Comparison of ENCODE assay signal across 13 cellular contexts in the genomic region with DNA sequence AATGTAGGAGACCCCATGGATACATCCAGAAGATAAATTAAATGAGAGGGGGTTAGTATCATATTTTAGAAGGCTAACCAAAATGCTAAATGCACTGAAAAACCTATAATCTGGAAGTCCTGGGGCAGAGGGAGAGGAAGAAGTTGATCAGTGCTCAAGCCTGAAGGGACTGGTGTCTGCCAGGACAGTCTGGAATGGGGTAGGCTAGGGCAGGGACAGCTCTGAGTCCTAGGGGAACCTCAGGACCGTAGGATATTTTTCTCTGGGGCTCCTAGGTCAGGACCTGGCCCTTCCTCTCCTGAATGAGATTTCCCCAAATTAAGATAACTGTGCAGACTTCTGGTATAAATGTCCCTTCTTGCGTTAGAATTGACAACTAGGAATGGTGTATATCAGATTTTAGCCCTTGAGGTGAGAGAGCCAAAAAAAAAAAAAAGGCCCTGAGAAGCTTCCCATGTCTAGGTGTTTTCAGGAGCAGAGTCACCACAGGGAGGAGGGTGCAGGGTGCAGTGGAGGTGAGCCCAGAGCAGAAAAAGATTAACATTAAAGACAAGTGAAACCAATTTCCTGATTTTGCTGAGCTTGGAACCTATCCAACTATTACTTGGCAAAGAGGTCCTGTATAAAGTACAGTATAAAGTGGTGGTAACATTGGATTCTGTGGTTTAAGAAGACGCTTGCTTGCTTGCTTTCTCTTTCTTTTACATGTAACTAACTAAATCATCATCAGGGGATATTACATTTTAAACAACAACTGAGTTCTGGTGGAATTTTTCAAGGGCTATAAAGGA.
DNase-seq lines count a peak whose midpoint lies in the region; ATAC-seq and TF ChIP-seq lines count a peak whose summit lies in the region.
"Had no signal": no experiment of that assay in that cellular context is flagged by ENCODE, and none has a peak within 500 bp of the region (broad histone marks: within the 10 kb centered on the region; RNA-seq: fewer than 3 reads in every experiment).

No MANE protein-coding gene starts in this region.

- TF ChIP-seq CTCF in CD4-positive, alpha-beta T cell (IDR thresholded peaks at IDR 0.05): no peak
- TF ChIP-seq CTCF in astrocyte of the cerebellum (IDR thresholded peaks at IDR 0.05; ENCODE audit: low read depth, low read length, missing control alignments): no peak

- H3K27ac Mint-ChIP-seq in CD4-positive, alpha-beta T cell: peak overlapping the region; percentile 60
- H3K27ac Mint-ChIP-seq: activated naive CD4-positive, alpha-beta T cell treated with anti-CD3 and anti-CD28 coated beads for 36 hours had no signal

- no peaks in the 10 kb centered on the region for H3K9me3 Mint-ChIP-seq in CD4-positive, alpha-beta T cell
- H3K9me3 Mint-ChIP-seq: activated naive CD4-positive, alpha-beta T cell treated with anti-CD3 and anti-CD28 coated beads for 36 hours had no signal

- intact Hi-C loops in CD4-positive, alpha-beta T cell (cut with DNase I, micrococcal nuclease): no loop called here

- no peak for DNase-seq in CD4-positive, alpha-beta T cell
- DNase-seq in HT1080 (ENCODE audit: low read depth) (peak; percentile 9), astrocyte of the cerebellum (ENCODE audit: low read depth) (peak; percentile 63), kidney tubule cell (ENCODE audit: low spot score) (peak; percentile 33), NCI-H524 (lab: John Stamatoyannopoulos, UW) (no peak)
- DNase-seq in effector CD8-positive, alpha-beta T cell (lab: John Stamatoyannopoulos, UW): no peak
- DNase-seq: activated naive CD4-positive, alpha-beta T cell treated with anti-CD3 and anti-CD28 coated beads for 36 hours; Karpas-422; NCI-H526 treated with DMSO at 0.1 percent for 48 hours; stimulated activated CD4-positive, alpha-beta T cell treated with anti-CD3 and anti-CD28 coated beads, Interleukin-12 subunit alpha, Interleukin-12 subunit beta, amount 100 ng/mL, for 4 hours had no signal

- H3K9me3 ChIP-seq in CD4-positive, alpha-beta T cell (ENCODE audit: control insufficient read depth, low read length): no peaks in the 10 kb centered on the region
- H3K9me3 ChIP-seq: SJSA1 had no signal

- no peak overlapping the region for H3K4me3 Mint-ChIP-seq in CD4-positive, alpha-beta T cell
- H3K4me3 Mint-ChIP-seq: activated naive CD4-positive, alpha-beta T cell treated with anti-CD3 and anti-CD28 coated beads for 36 hours had no signal

- CTCF ChIA-PET in CD4-positive, alpha-beta T cell (lab: Charles Lee): interaction anchor here (1.3 kb wide), 1 partner anchor 8 kb away, joined by 3 read pairs; no protein-coding TSS in a partner anchor

- no peak overlapping the region for H3K4me3 ChIP-seq in astrocyte of the cerebellum (ENCODE audit: low read depth, low read length)
- H3K4me3 ChIP-seq: SJSA1 had no signal

- H3K27ac ChIP-seq in CD4-positive, alpha-beta T cell (ENCODE audit: low read depth, low read length): no peak overlapping the region
- H3K27ac ChIP-seq: SJSA1 had no signal

- H3K4me1 Mint-ChIP-seq in CD4-positive, alpha-beta T cell (ENCODE audit: low read depth): peaks cover 54% of the 10 kb centered on the region

- ATAC-seq in CD4-positive, alpha-beta T cell (ENCODE audit: poor library complexity): peak; percentile 34
- ATAC-seq in HG03571 (IDR thresholded peaks at IDR 0.05; ENCODE audit: unreplicated experiment) (no peak), GM18861 (IDR thresholded peaks at IDR 0.05; ENCODE audit: unreplicated experiment) (no peak)

- H3K27me3 Mint-ChIP-seq in CD4-positive, alpha-beta T cell: no peaks in the 10 kb centered on the region

- H3K36me3 Mint-ChIP-seq in CD4-positive, alpha-beta T cell (ENCODE audit: low read depth): peaks cover 17% of the 10 kb centered on the region

- in situ Hi-C loops in astrocyte of the cerebellum (cut with HindIII; ENCODE audit: low sequenced_read_pairs): no loop called here

- no peaks in the 10 kb centered on the region for H3K27me3 ChIP-seq in CD4-positive, alpha-beta T cell (ENCODE audit: control insufficient read depth, insufficient read depth, low read length)
- H3K27me3 ChIP-seq: SJSA1 had no signal

- POLR2A ChIA-PET in CD4-positive, alpha-beta T cell (lab: Charles Lee): interaction anchor here (0.8 kb wide), 1 partner anchor 12 kb away, joined by 3 read pairs; no protein-coding TSS in a partner anchor

Comparison
In these comparisons a context has a peak if more than half of its experiments do, and no peak if none do; other contexts are left out.
1. DNase-seq: peak in HT1080 (single experiment), astrocyte of the cerebellum (single experiment) and kidney tubule cell (single experiment); none in CD4-positive, alpha-beta T cell (0 of 10), NCI-H524 (0 of 2) and effector CD8-positive, alpha-beta T cell (single experiment).